Comparison of ENCODE assay signal across 18 cellular contexts in the genomic region with DNA sequence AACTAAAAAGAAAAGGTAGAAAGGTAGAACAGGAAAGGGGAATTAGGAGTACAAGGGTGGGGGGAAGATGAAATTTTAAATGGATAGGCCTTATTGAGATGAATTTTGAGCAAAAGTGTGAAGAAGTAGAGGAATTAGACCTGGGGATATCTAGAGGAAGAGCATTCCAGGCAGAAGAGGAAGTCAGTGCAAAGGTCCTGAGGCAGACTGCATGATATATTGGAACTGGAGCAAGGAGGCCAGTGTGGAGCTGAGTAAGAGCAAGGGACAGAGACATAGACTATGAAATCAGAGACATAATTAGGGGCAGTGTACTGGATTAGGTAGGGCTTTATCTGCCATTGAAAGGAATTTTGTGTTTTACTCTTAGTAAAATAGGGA. TPM values are rescaled to one million over a fixed set of nuclear protein-coding genes. Genes with fewer than 3 reads are reported as not detected.
DNase-seq lines count a peak whose midpoint lies in the region; ATAC-seq and TF ChIP-seq lines count a peak whose summit lies in the region.
"Had no signal": no experiment of that assay in that cellular context is flagged by ENCODE, and none has a peak within 500 bp of the region (broad histone marks: within the 10 kb centered on the region; RNA-seq: fewer than 3 reads in every experiment).

No MANE protein-coding gene starts in this region.

- intact Hi-C loops in left ventricle myocardium inferior (cut with micrococcal nuclease) (no loop called here), natural killer cell (cut with micrococcal nuclease) (no loop called here)

- ATAC-seq in central memory CD8-positive, alpha-beta T cell (replicated peaks; ENCODE audit: extremely low read depth, poor library complexity, severe bottlenecking), result no peak
- ATAC-seq in natural killer cell, result no peak
- no peak for ATAC-seq in HG03565 (IDR thresholded peaks at IDR 0.05; ENCODE audit: unreplicated experiment)

- peaks cover 70% of the 10 kb centered on the region for H3K4me1 Mint-ChIP-seq in central memory CD8-positive, alpha-beta T cell
- peaks cover 75 to 79% of the 10 kb centered on the region in 2 donors for H3K4me1 Mint-ChIP-seq in natural killer cell

- H3K27ac Mint-ChIP-seq in central memory CD8-positive, alpha-beta T cell (ENCODE audit: low read depth), result peak overlapping the region; percentile 0
- H3K27ac Mint-ChIP-seq in natural killer cell, result peak overlapping the region; percentile 31 to 45
- H3K27ac Mint-ChIP-seq: activated B cell treated with CpG ODN at 0.5 μM for 24 hours; activated T-helper 2 cell treated with anti-CD3 and anti-CD28 coated beads, Interferon-gamma antibody, Interleukin-2, Interleukin-4, amounts not matched to agents 10 μg/mL and 5 μg/mL and 100 μg/mL, durations not matched to agents 14 hours and 24 hours and 36 hours; T-helper 1 cell treated with Interleukin-12 subunit alpha and Interleukin-12 subunit beta and Interleukin-4 antibody, amounts not matched to agents 30 μg/mL and 1 μg/mL, for 36 hours had no signal

- no peaks in the 10 kb centered on the region for H3K9me3 Mint-ChIP-seq in central memory CD8-positive, alpha-beta T cell
- no peaks in the 10 kb centered on the region for H3K9me3 Mint-ChIP-seq in natural killer cell
- H3K9me3 Mint-ChIP-seq: activated B cell treated with CpG ODN at 0.5 μM for 24 hours; activated T-helper 2 cell treated with anti-CD3 and anti-CD28 coated beads, Interferon-gamma antibody, Interleukin-2, Interleukin-4, amounts not matched to agents 10 μg/mL and 5 μg/mL and 100 μg/mL, durations not matched to agents 14 hours and 24 hours and 36 hours; T-helper 1 cell treated with Interleukin-12 subunit alpha and Interleukin-12 subunit beta and Interleukin-4 antibody, amounts not matched to agents 30 μg/mL and 1 μg/mL, for 36 hours had no signal

- no peaks in the 10 kb centered on the region for H3K27me3 ChIP-seq in left ventricle myocardium inferior (ENCODE audit: low read depth)
- H3K27me3 ChIP-seq in right atrium auricular region, result no peaks in the 10 kb centered on the region

- H3K4me3 Mint-ChIP-seq in central memory CD8-positive, alpha-beta T cell, result no peak overlapping the region
- no peak overlapping the region for H3K4me3 Mint-ChIP-seq in natural killer cell
- H3K4me3 Mint-ChIP-seq: activated B cell treated with CpG ODN at 0.5 μM for 24 hours; T-helper 1 cell treated with Interleukin-12 subunit alpha and Interleukin-12 subunit beta and Interleukin-4 antibody, amounts not matched to agents 30 μg/mL and 1 μg/mL, for 36 hours had no signal

- peaks cover 65% of the 10 kb centered on the region for H3K4me1 ChIP-seq in left ventricle myocardium inferior
- peaks cover 0 to 67% of the 10 kb centered on the region in 2 donors for H3K4me1 ChIP-seq in right atrium auricular region

- H3K27ac ChIP-seq in left ventricle myocardium inferior (replicated peaks) (peak overlapping the region; percentile 25), right atrium auricular region (peak overlapping the region in 1 of 2 donors; percentile 73)

- no peak for TF ChIP-seq CTCF in left ventricle myocardium inferior (IDR thresholded peaks at IDR 0.05; ENCODE audit: borderline replicate concordance)
- no peak for TF ChIP-seq CTCF in right atrium auricular region (IDR thresholded peaks at IDR 0.05)
- no peak for TF ChIP-seq CTCF in natural killer cell (IDR thresholded peaks at IDR 0.05)

- H3K27me3 Mint-ChIP-seq in central memory CD8-positive, alpha-beta T cell, result no peaks in the 10 kb centered on the region
- H3K27me3 Mint-ChIP-seq in natural killer cell (ENCODE audit: low read depth in 2 of 2), result no peaks in the 10 kb centered on the region
- H3K27me3 Mint-ChIP-seq: activated B cell treated with CpG ODN at 0.5 μM for 24 hours had no signal

- H3K4me3 ChIP-seq in left ventricle myocardium inferior (no peak overlapping the region), right atrium auricular region (no peak overlapping the region)

- peaks cover 1% of the 10 kb centered on the region for H3K36me3 Mint-ChIP-seq in central memory CD8-positive, alpha-beta T cell (ENCODE audit: insufficient read depth)
- H3K36me3 Mint-ChIP-seq in natural killer cell, result no peaks in the 10 kb centered on the region

- DNase-seq in left ventricle myocardium inferior, result no peak
- DNase-seq in right atrium auricular region (ENCODE audit: low spot score), result no peak
- DNase-seq in central memory CD8-positive, alpha-beta T cell (ENCODE audit: low spot score in 2 of 2), result no peak
- DNase-seq in natural killer cell, result no peak
- no peak for DNase-seq in activated CD4-positive, alpha-beta T cell treated with anti-CD3 and anti-CD28 coated beads for 48 hours
- no peak for DNase-seq in mesenteric fat pad (ENCODE audit: low spot score)
- DNase-seq in islet precursor cell, result no peak
- DNase-seq: activated B cell treated with CpG ODN at 0.5 μM for 24 hours, anterior cingulate cortex, COR-L47, NCI-H187 treated with DMSO at 0.1 percent for 48 hours, NCI-H446 treated with DMSO at 0.1 percent for 48 hours, SHP77 had no signal

- no peaks in the 10 kb centered on the region for H3K36me3 ChIP-seq in left ventricle myocardium inferior
- H3K36me3 ChIP-seq in right atrium auricular region, result peaks cover 4% of the 10 kb centered on the region

- H3K9me3 ChIP-seq in left ventricle myocardium inferior (replicated peaks) (no peaks in the 10 kb centered on the region), right atrium auricular region (no peaks in the 10 kb centered on the region)

RNA-seq across cellular contexts. Expression of a gene that starts 40.4 kb away (rescaled TPM):
- total RNA-seq in left ventricle myocardium inferior (24.5 TPM), right atrium auricular region (10 to 100 TPM; 39.1 to 46.7 TPM), natural killer cell (100 to 1,000 TPM in 1 of 3 donors, 10 to 100 TPM in 2; 68.0 to 106 (median 84.5) TPM), mesenteric fat pad (94.4 TPM)

RNA-seq across cellular contexts. Expression of a gene that starts 43.6 kb away (rescaled TPM):
- not detected for total RNA-seq in left ventricle myocardium inferior
- not detected for total RNA-seq in right atrium auricular region
- under 1 TPM in 1 of 3 donors, not detected in 2; 0.93 TPM for total RNA-seq in natural killer cell
- total RNA-seq in mesenteric fat pad, result 0.35 TPM
- total RNA-seq: activated B cell treated with CpG ODN at 0.5 μM for 24 hours; activated T-helper 2 cell treated with anti-CD3 and anti-CD28 coated beads, Interferon-gamma antibody, Interleukin-2, Interleukin-4, amounts not matched to agents 10 μg/mL and 5 μg/mL and 100 μg/mL, durations not matched to agents 14 hours and 24 hours and 36 hours; fibroblast of villous mesenchyme; M059J had no signal
